ENCODE assay signal across 12 cellular contexts in genomic region chr12:29153231-29153630, GRCh38. TPM values are rescaled to one million over a fixed set of nuclear protein-coding genes. Genes with fewer than 3 reads are reported as not detected.
DNase-seq lines count a peak whose midpoint lies in the region; ATAC-seq, FAIRE-seq and TF ChIP-seq lines count a peak whose summit lies in the region.
"Had no signal": no experiment of that assay in that cellular context is flagged by ENCODE, and none has a peak within 500 bp of the region (broad histone marks: within the 10 kb centered on the region; RNA-seq: fewer than 3 reads in every experiment).

No MANE protein-coding gene starts in this region.

- no peak for FAIRE-seq in HTR-8/SVneo (lab: Jason Lieb, UNC)
- FAIRE-seq: A549, TTC549 had no signal

- no peak for ATAC-seq in upper lobe of left lung (ENCODE audit: low FRiP score in 2 of 2)
- ATAC-seq: A549; naive thymus-derived CD8-positive, alpha-beta T cell had no signal

- peak overlapping the region; percentile 19 to 26 (median 22) for H3K27ac ChIP-seq in esophagus muscularis mucosa (replicated peaks in 1 of 4)
- peak overlapping the region in 3 of 4 donors; percentile 2 to 54 (median 10) for H3K27ac ChIP-seq in upper lobe of left lung
- H3K27ac ChIP-seq: A549 had no signal

- peaks cover 4 to 50% (median 47%) of the 10 kb centered on the region in 4 donors for H3K4me1 ChIP-seq in esophagus muscularis mucosa
- H3K4me1 ChIP-seq in upper lobe of left lung = peaks cover 9 to 47% (median 37%) of the 10 kb centered on the region in 4 donors

- H3K27me3 ChIP-seq in esophagus muscularis mucosa (no peaks in the 10 kb centered on the region), upper lobe of left lung (no peaks in the 10 kb centered on the region)

- no peak for TF ChIP-seq CTCF in esophagus muscularis mucosa (IDR thresholded peaks at IDR 0.05)
- no peak for TF ChIP-seq CTCF in upper lobe of left lung (IDR thresholded peaks at IDR 0.05)
- no peak for TF ChIP-seq CTCF in foreskin fibroblast (IDR thresholded peaks at IDR 0.05; ENCODE audit: low read depth, low read length)

- 64% methylated on average over 3 of the region's 3 CpGs for WGBS in esophagus muscularis mucosa
- WGBS in upper lobe of left lung, 2 donors = 44 to 58% methylated on average over 3 of the region's 3 CpGs

- H3K36me3 ChIP-seq in esophagus muscularis mucosa = no peaks in the 10 kb centered on the region
- H3K36me3 ChIP-seq in upper lobe of left lung = no peaks in the 10 kb centered on the region

- H3K9me3 ChIP-seq in esophagus muscularis mucosa (no peaks in the 10 kb centered on the region), upper lobe of left lung (no peaks in the 10 kb centered on the region)
- H3K9me3 ChIP-seq: A549 had no signal

- peak; percentile 52 to 56 for DNase-seq in NCI-H187 (lab: John Stamatoyannopoulos, UW)
- no peak for DNase-seq in NCI-H187 treated with DMSO at 0.1 percent for 48 hours (lab: John Stamatoyannopoulos, UW)
- DNase-seq in NOMO-1 treated with DMSO at 0.1 percent for 48 hours (lab: John Stamatoyannopoulos, UW; ENCODE audit: unreplicated experiment) = peak; percentile 41
- no peak for DNase-seq in esophagus muscularis mucosa (ENCODE audit: extremely low spot score)
- no peak for DNase-seq in upper lobe of left lung
- DNase-seq in foreskin fibroblast = no peak
- no peak for DNase-seq in HTR-8/SVneo (ENCODE audit: insufficient read length, low spot score)
- no peak for DNase-seq in CD1c-positive myeloid dendritic cell (ENCODE audit: extremely low spot score)
- DNase-seq: kidney glomerular epithelial cell; naive thymus-derived CD8-positive, alpha-beta T cell had no signal

- H3K4me3 ChIP-seq in esophagus muscularis mucosa = no peak overlapping the region
- H3K4me3 ChIP-seq in upper lobe of left lung = no peak overlapping the region
- no peak overlapping the region for H3K4me3 ChIP-seq in foreskin fibroblast (ENCODE audit: low read depth in 1 of 2, low read length in 2 of 2)
- H3K4me3 ChIP-seq: A549 had no signal

- TF ChIP-seq EP300 in esophagus muscularis mucosa (IDR thresholded peaks at IDR 0.05) (no peak), upper lobe of left lung (IDR thresholded peaks at IDR 0.05) (no peak)

- intact Hi-C loops in esophagus muscularis mucosa (cut with DNase I) = no loop called here

- TF ChIP-seq POLR2A in esophagus muscularis mucosa (IDR thresholded peaks at IDR 0.05; ENCODE audit: low read depth) = no peak
- no peak for TF ChIP-seq POLR2A in upper lobe of left lung (IDR thresholded peaks at IDR 0.05)

RNA-seq across cellular contexts. Expression of gene FAR2, which starts 4.2 kb away (rescaled TPM):
- 10 to 100 TPM; 11.6 to 15.0 (median 11.9) TPM for total RNA-seq in esophagus muscularis mucosa
- total RNA-seq in upper lobe of left lung = 10 to 100 TPM in 5 of 6 donors, 1 to 10 TPM in 1; 6.0 to 25.7 (median 15.9) TPM

Comparison
In these comparisons a context has a peak if more than half of its experiments do, and no peak if none do; other contexts are left out.
1. DNase-seq: peak in NCI-H187 (2 of 2) and NOMO-1 treated with DMSO at 0.1 percent for 48 hours (single experiment); none in NCI-H187 treated with DMSO at 0.1 percent for 48 hours (single experiment), esophagus muscularis mucosa (single experiment), upper lobe of left lung (0 of 2), foreskin fibroblast (0 of 2), HTR-8/SVneo (single experiment) and CD1c-positive myeloid dendritic cell (single experiment).